Comparison of ENCODE assay signal across 10 cellular contexts in genomic region chr17:17834974-17835373, GRCh38. TPM values are rescaled to one million over a fixed set of nuclear protein-coding genes. Genes with fewer than 3 reads are reported as not detected.
DNase-seq lines count a peak whose midpoint lies in the region; ATAC-seq and TF ChIP-seq lines count a peak whose summit lies in the region.
"Had no signal": no experiment of that assay in that cellular context is flagged by ENCODE, and none has a peak within 500 bp of the region (broad histone marks: within the 10 kb centered on the region; RNA-seq: fewer than 3 reads in every experiment).

No MANE protein-coding gene starts in this region.

- H3K27ac ChIP-seq in mesendoderm (ENCODE audit: low read depth, low read length) (no peak overlapping the region), upper lobe of right lung (peak overlapping the region; percentile 100)

- peak overlapping the region; percentile 67 for H3K9ac ChIP-seq in mesendoderm (ENCODE audit: low read length)
- H3K9ac ChIP-seq: parathyroid adenoma had no signal

- no peak for ATAC-seq in upper lobe of right lung
- ATAC-seq in GM18502 (IDR thresholded peaks at IDR 0.05; ENCODE audit: poor library complexity, unreplicated experiment), result no peak

- H3K56ac ChIP-seq in mesendoderm (ENCODE audit: low read length), result peak overlapping the region; percentile 84

- H4K5ac ChIP-seq in mesendoderm (ENCODE audit: low read length), result no peak overlapping the region

- H3K27me3 Mint-ChIP-seq in activated naive CD4-positive, alpha-beta T cell treated with anti-CD3 and anti-CD28 coated beads, Interleukin-2, amount 10 ng/mL, durations not matched to agents 7 days and 5 days, result peaks cover 4% of the 10 kb centered on the region

- no peak overlapping the region for H2BK5ac ChIP-seq in mesendoderm (ENCODE audit: low read length)

- H3K23ac ChIP-seq in mesendoderm (ENCODE audit: low read length), result no peak overlapping the region

- H2BK15ac ChIP-seq in mesendoderm (replicated peaks; ENCODE audit: low read depth), result no peak overlapping the region

- no CpG with 5 or more reads among the region's 4 CpGs for WGBS in mesendoderm (ENCODE audit: extremely low coverage, insufficient coverage, low lambda C conversion rate)

- DNase-seq in activated naive CD4-positive, alpha-beta T cell treated with anti-CD3 and anti-CD28 coated beads, Interleukin-2, amount 10 ng/mL, durations not matched to agents 7 days and 5 days, result no peak
- DNase-seq in activated naive CD4-positive, alpha-beta T cell treated with Interleukin-2 at 50 U/mL for 16 hours, result no peak
- DNase-seq in astrocyte of the spinal cord (ENCODE audit: low read depth, low spot score), result no peak
- DNase-seq in mesendoderm, result no peak
- no peak for DNase-seq in upper lobe of right lung
- no peak for DNase-seq in GM10248 (ENCODE audit: extremely low spot score)
- no peak for DNase-seq in activated gamma-delta T cell (lab: John Stamatoyannopoulos, UW)
- DNase-seq: NCI-H69 had no signal

- peaks cover 76% of the 10 kb centered on the region for H3K4me1 Mint-ChIP-seq in activated naive CD4-positive, alpha-beta T cell treated with anti-CD3 and anti-CD28 coated beads, Interleukin-2, amount 10 ng/mL, durations not matched to agents 7 days and 5 days

- in situ Hi-C loops in astrocyte of the spinal cord (cut with HindIII; ENCODE audit: low sequenced_read_pairs), result no loop called here

- peak overlapping the region; percentile 86 for H3K4me3 Mint-ChIP-seq in activated naive CD4-positive, alpha-beta T cell treated with anti-CD3 and anti-CD28 coated beads, Interleukin-2, amount 10 ng/mL, durations not matched to agents 7 days and 5 days

- no peaks in the 10 kb centered on the region for H3K9me3 Mint-ChIP-seq in activated naive CD4-positive, alpha-beta T cell treated with anti-CD3 and anti-CD28 coated beads, Interleukin-2, amount 10 ng/mL, durations not matched to agents 7 days and 5 days

- H2AK5ac ChIP-seq in mesendoderm (ENCODE audit: low read length), result peak overlapping the region; percentile 78

- H4K8ac ChIP-seq in mesendoderm (ENCODE audit: low read depth, low read length), result no peak overlapping the region

- H3K79me1 ChIP-seq in mesendoderm (ENCODE audit: low read length), result peaks cover 27% of the 10 kb centered on the region

- no peaks in the 10 kb centered on the region for H3K27me3 ChIP-seq in mesendoderm (ENCODE audit: insufficient read depth, low read length, poor library complexity)
- no peaks in the 10 kb centered on the region for H3K27me3 ChIP-seq in upper lobe of right lung

- H3K4me1 ChIP-seq in mesendoderm (ENCODE audit: control insufficient read depth, low read depth, low read length), result peaks cover 26% of the 10 kb centered on the region
- peaks cover 52% of the 10 kb centered on the region for H3K4me1 ChIP-seq in upper lobe of right lung

- H3K4me2 ChIP-seq in mesendoderm (ENCODE audit: low read length), result peak overlapping the region; percentile 26

- H3K4me3 ChIP-seq in astrocyte of the spinal cord (ENCODE audit: low read depth, low read length), result peak overlapping the region; percentile 73
- no peak overlapping the region for H3K4me3 ChIP-seq in mesendoderm (ENCODE audit: low read length)
- peak overlapping the region; percentile 94 for H3K4me3 ChIP-seq in upper lobe of right lung

- CTCF ChIA-PET in activated naive CD4-positive, alpha-beta T cell treated with anti-CD3 and anti-CD28 coated beads, Interleukin-2, amount 10 ng/mL, durations not matched to agents 7 days and 5 days (lab: Charles Lee), result interaction anchor here (1.8 to 2.0 kb wide), 2 partner anchors 10 to 22 kb away, joined by 4 to 7 read pairs; no protein-coding TSS in a partner anchor
- CTCF ChIA-PET in GM10248 (lab: Yijun Ruan, JAX), result interaction anchor here (1.5 to 3.8 kb wide), 4 partner anchors 10 to 84 kb away, joined by 4 to 22 read pairs (median 6); no protein-coding TSS in a partner anchor

- peak overlapping the region; percentile 96 for H3K27ac Mint-ChIP-seq in activated naive CD4-positive, alpha-beta T cell treated with anti-CD3 and anti-CD28 coated beads, Interleukin-2, amount 10 ng/mL, durations not matched to agents 7 days and 5 days

- no peak overlapping the region for H2BK120ac ChIP-seq in mesendoderm (ENCODE audit: low read depth, low read length)

- TF ChIP-seq CTCF in astrocyte of the spinal cord (IDR thresholded peaks at IDR 0.05; ENCODE audit: low read depth, low read length) (no peak), upper lobe of right lung (IDR thresholded peaks at IDR 0.05) (no peak), GM10248 (IDR thresholded peaks at IDR 0.05; ENCODE audit: control extremely low read depth, extremely low read depth, low read depth, missing control alignments) (no peak)

- intact Hi-C loops in upper lobe of right lung (cut with DNase I), result no loop called here

- no peaks in the 10 kb centered on the region for H3K9me3 ChIP-seq in upper lobe of right lung

- no peak overlapping the region for H3K18ac ChIP-seq in mesendoderm (ENCODE audit: low read length)

- POLR2A ChIA-PET in GM10248 (lab: Yijun Ruan, JAX), result no interaction called here

- H3K36me3 ChIP-seq in mesendoderm (ENCODE audit: control insufficient read depth, insufficient read depth, low read length), result no peaks in the 10 kb centered on the region
- H3K36me3 ChIP-seq in upper lobe of right lung, result no peaks in the 10 kb centered on the region

- H3K4ac ChIP-seq in mesendoderm (ENCODE audit: low read depth, low read length), result no peak overlapping the region

- H3K36me3 Mint-ChIP-seq in activated naive CD4-positive, alpha-beta T cell treated with anti-CD3 and anti-CD28 coated beads, Interleukin-2, amount 10 ng/mL, durations not matched to agents 7 days and 5 days, result peaks cover 45% of the 10 kb centered on the region

- H3K79me2 ChIP-seq in mesendoderm (ENCODE audit: control insufficient read depth, insufficient read depth, low read length), result peaks cover 50% of the 10 kb centered on the region

RNA-seq across cellular contexts. Expression of gene SREBF1, which starts 1.8 kb away (rescaled TPM):
- 59.1 TPM for polyA plus RNA-seq in mesendoderm (2013, experiment 1 of 2)
- polyA plus RNA-seq in mesendoderm (2013, experiment 2 of 2), result 55.4 TPM
- total RNA-seq in upper lobe of right lung, result 80.8 TPM
